ENCODE assay signal across 8 cellular contexts in genomic region chr9:104362912-104363472, GRCh38.
"Had no signal": no experiment of that assay in that cellular context is flagged by ENCODE, and none has a peak within 500 bp of the region (broad histone marks: within the 10 kb centered on the region; RNA-seq: fewer than 3 reads in every experiment).

No MANE protein-coding gene starts in this region.

- DNase-seq: GM23248, GOT3, H7, HFFc6 had no signal

- H3K36me3 ChIP-seq: HAP-1 had no signal

- H2AFZ ChIP-seq: GM23248 had no signal

- H3K4me3 ChIP-seq: GM23248, HAP-1 had no signal

- H3K9me3 ChIP-seq: HAP-1 had no signal

- ATAC-seq: HCT116, HepG2 had no signal

- H3K9ac ChIP-seq: GM23248 had no signal

- H3K27ac ChIP-seq: GM23248, HL-60 had no signal

- FAIRE-seq: HepG2 had no signal
